ENCODE assay signal across 23 cellular contexts in the genomic region with DNA sequence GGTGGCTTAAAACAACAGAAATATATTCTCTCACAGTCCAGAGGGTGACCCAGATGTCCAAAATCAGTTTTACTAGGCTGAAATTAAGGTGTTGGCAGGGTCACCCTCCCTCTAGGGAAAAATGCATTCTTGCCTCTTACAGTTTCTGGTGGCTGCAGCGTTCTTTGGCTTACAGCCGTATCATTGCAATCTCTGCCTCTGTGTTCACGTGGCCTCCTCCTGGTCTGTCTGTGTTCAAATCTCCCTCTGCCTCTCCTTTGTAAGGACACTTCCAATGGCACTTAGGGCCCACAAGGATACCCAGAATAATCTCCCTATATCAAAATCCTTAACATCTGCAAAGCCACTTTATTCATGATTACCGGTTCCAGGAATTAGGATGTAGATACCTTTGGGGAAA. TPM values are rescaled to one million over a fixed set of nuclear protein-coding genes. Genes with fewer than 3 reads are reported as not detected.
A peak's percentile ranks its signal among the peaks of the same experiment; 100 is the strongest.
DNase-seq lines count a peak whose midpoint lies in the region; ATAC-seq, FAIRE-seq and TF ChIP-seq lines count a peak whose summit lies in the region.
"Had no signal": no experiment of that assay in that cellular context is flagged by ENCODE, and none has a peak within 500 bp of the region (broad histone marks: within the 10 kb centered on the region; RNA-seq: fewer than 3 reads in every experiment).

No MANE protein-coding gene starts in this region.

- 74 to 79% methylated on average over 2 to 4 of the region's 4 CpGs for WGBS in transverse colon (ENCODE audit: low coverage in 1 of 2), 2 donors

- dilution Hi-C loops in endothelial cell of umbilical vein (cut with MboI; ENCODE audit: extremely low pct_ligation_motif_present, low sequenced_read_pairs), result no loop called here

- H3K27ac ChIP-seq in endothelial cell of umbilical vein (ENCODE audit: insufficient read depth, low read depth, low read length) (no peak overlapping the region), thoracic aorta (no peak overlapping the region), transverse colon (no peak overlapping the region)
- no peak overlapping the region for H3K27ac ChIP-seq in CD8-positive, alpha-beta memory T cell (ENCODE audit: low read depth, low read length)
- H3K27ac ChIP-seq: A549; BLaER1 treated with 17β-estradiol and CSF1 and Interleukin-3, amounts not matched to agents 10 nM and 100 nM had no signal

- TF ChIP-seq CTCF in endothelial cell of umbilical vein (IDR thresholded peaks at IDR 0.05; ENCODE audit: extremely low read depth in 1 of 2, insufficient read depth in 1 of 2, low read depth in 1 of 2, low read length in 2 of 2), result no peak
- no peak for TF ChIP-seq CTCF in thoracic aorta (IDR thresholded peaks at IDR 0.05)
- no peak for TF ChIP-seq CTCF in transverse colon (IDR thresholded peaks at IDR 0.05)

- H3K27ac Mint-ChIP-seq in CD8-positive, alpha-beta memory T cell, result no peak overlapping the region
- H3K27ac Mint-ChIP-seq: CD14-positive monocyte; CD4-positive, alpha-beta T cell; H9 had no signal

- H3K9ac ChIP-seq in endothelial cell of umbilical vein (replicated peaks; ENCODE audit: extremely low read depth, insufficient read depth, low read length), result no peak overlapping the region
- H3K9ac ChIP-seq: BLaER1 treated with 17β-estradiol and CSF1 and Interleukin-3, amounts not matched to agents 10 nM and 100 nM had no signal

- TF ChIP-seq POLR2A in endothelial cell of umbilical vein (IDR thresholded peaks at IDR 0.05; ENCODE audit: low read depth, low read length) (no peak), transverse colon (IDR thresholded peaks at IDR 0.05) (no peak)

- TF ChIP-seq EP300 in transverse colon (IDR thresholded peaks at IDR 0.05; ENCODE audit: low read depth), result no peak

- H3K9me3 Mint-ChIP-seq in CD8-positive, alpha-beta memory T cell, result peaks cover 0 to under 1% (median 0%) of the 10 kb centered on the region in 5 donors
- H3K9me3 Mint-ChIP-seq: CD4-positive, alpha-beta T cell; H9 had no signal

- no peak overlapping the region for H3K4me3 ChIP-seq in endothelial cell of umbilical vein (replicated peaks in 1 of 3; ENCODE audit: insufficient read depth in 1 of 3, low read depth in 1 of 3, low read length in 3 of 3)
- H3K4me3 ChIP-seq in thoracic aorta, result no peak overlapping the region
- H3K4me3 ChIP-seq in transverse colon, result no peak overlapping the region
- H3K4me3 ChIP-seq in CD8-positive, alpha-beta memory T cell (ENCODE audit: low read length), result no peak overlapping the region
- H3K4me3 ChIP-seq: A549; BLaER1 treated with 17β-estradiol and CSF1 and Interleukin-3, amounts not matched to agents 10 nM and 100 nM had no signal

- peak; percentile 30 for DNase-seq in NCI-H82 (lab: John Stamatoyannopoulos, UW)
- DNase-seq in NCI-H82 treated with DMSO at 0.1 percent for 48 hours (lab: John Stamatoyannopoulos, UW; ENCODE audit: unreplicated experiment), result no peak
- DNase-seq in NCI-H69 (lab: John Stamatoyannopoulos, UW), result peak; percentile 17
- DNase-seq in endothelial cell of umbilical vein (ENCODE audit: low read depth, low spot score), result no peak
- DNase-seq in thoracic aorta (ENCODE audit: low spot score), result no peak
- DNase-seq in transverse colon, result no peak
- DNase-seq in CD8-positive, alpha-beta memory T cell, result no peak
- DNase-seq: 8988T; ACHN; AML-193; BE2C; Calu3; CD4-positive, alpha-beta T cell; COR-L47; DMS53; DMS79 treated with DMSO at 0.1 percent for 48 hours; GF-D8; H9 had no signal

- no peaks in the 10 kb centered on the region for H3K9me1 ChIP-seq in endothelial cell of umbilical vein (replicated peaks; ENCODE audit: control insufficient read depth, extremely low read depth, insufficient read depth, low read length)

- peaks cover 11 to 48% of the 10 kb centered on the region in 2 donors for H3K27me3 Mint-ChIP-seq in CD8-positive, alpha-beta memory T cell

- H3K36me3 Mint-ChIP-seq in CD8-positive, alpha-beta memory T cell, result no peaks in the 10 kb centered on the region

- H4K20me1 ChIP-seq in endothelial cell of umbilical vein (replicated peaks; ENCODE audit: control insufficient read depth, extremely low read depth, insufficient read depth, low read length), result no peaks in the 10 kb centered on the region
- H4K20me1 ChIP-seq: BLaER1 treated with 17β-estradiol and CSF1 and Interleukin-3, amounts not matched to agents 10 nM and 100 nM had no signal

- peak overlapping the region; percentile 23 for H2AFZ ChIP-seq in endothelial cell of umbilical vein (ENCODE audit: low read depth, low read length)

- FAIRE-seq in endothelial cell of umbilical vein (lab: Jason Lieb, UNC), result no peak
- FAIRE-seq: A549, GM12892 had no signal

- no peaks in the 10 kb centered on the region for H3K79me2 ChIP-seq in endothelial cell of umbilical vein (ENCODE audit: control insufficient read depth, insufficient read depth, low read length)

- H3K27me3 ChIP-seq in endothelial cell of umbilical vein (ENCODE audit: control insufficient read depth in 2 of 2, insufficient read depth in 2 of 2, low read length in 2 of 2) (no peaks in the 10 kb centered on the region), thoracic aorta (replicated peaks; ENCODE audit: insufficient read depth) (no peaks in the 10 kb centered on the region), transverse colon (no peaks in the 10 kb centered on the region)
- H3K27me3 ChIP-seq in CD8-positive, alpha-beta memory T cell (ENCODE audit: insufficient read depth, low read length, poor library complexity, severe bottlenecking), result no peaks in the 10 kb centered on the region
- H3K27me3 ChIP-seq: BE2C; BLaER1 treated with 17β-estradiol and CSF1 and Interleukin-3, amounts not matched to agents 10 nM and 100 nM had no signal

- peak; percentile 28 for ATAC-seq in thoracic aorta (ENCODE audit: insufficient number of reproducible peaks, low FRiP score, low read depth)
- ATAC-seq: A549, HCT116 had no signal

- H3K4me1 Mint-ChIP-seq in CD8-positive, alpha-beta memory T cell, result no peaks in the 10 kb centered on the region

- intact Hi-C loops in endothelial cell of umbilical vein (cut with micrococcal nuclease) (no loop called here), transverse colon (cut with DNase I; ENCODE audit: low total_unique reads) (no loop called here)

- BruUV-seq in endothelial cell of umbilical vein (replicated peaks; lab: Mats Ljungman, UMichigan), result no TSS peak

- no peaks in the 10 kb centered on the region for H3K9me3 ChIP-seq in endothelial cell of umbilical vein (replicated peaks; ENCODE audit: control insufficient read depth, insufficient read depth, low read length)
- no peaks in the 10 kb centered on the region for H3K9me3 ChIP-seq in thoracic aorta
- no peaks in the 10 kb centered on the region for H3K9me3 ChIP-seq in transverse colon
- H3K9me3 ChIP-seq in CD8-positive, alpha-beta memory T cell (ENCODE audit: low read length), result no peaks in the 10 kb centered on the region
- H3K9me3 ChIP-seq: A549; BE2C; BLaER1 treated with 17β-estradiol and CSF1 and Interleukin-3, amounts not matched to agents 10 nM and 100 nM had no signal

- H3K36me3 ChIP-seq in endothelial cell of umbilical vein (ENCODE audit: control insufficient read depth in 2 of 2, extremely low read depth in 1 of 2, insufficient read depth in 2 of 2, low read length in 2 of 2) (no peaks in the 10 kb centered on the region), thoracic aorta (no peaks in the 10 kb centered on the region), transverse colon (no peaks in the 10 kb centered on the region)
- no peaks in the 10 kb centered on the region for H3K36me3 ChIP-seq in CD8-positive, alpha-beta memory T cell (ENCODE audit: insufficient read depth, low read length)
- H3K36me3 ChIP-seq: BE2C; BLaER1 treated with 17β-estradiol and CSF1 and Interleukin-3, amounts not matched to agents 10 nM and 100 nM had no signal

- POLR2A ChIA-PET in endothelial cell of umbilical vein (lab: Charles Lee), result interaction anchor here (1.5 kb wide), 1 partner anchor 21 kb away, joined by 5 read pairs; a partner anchor contains a TSS
- POLR2A ChIA-PET in CD8-positive, alpha-beta memory T cell (lab: Charles Lee), result no interaction called here

- in situ Hi-C loops in transverse colon (cut with MboI; ENCODE audit: low pct_ligation_motif_present in 1 of 4, low pct_unique_long_range_greater_than_20kb in 1 of 4, low sequenced_read_pairs in 3 of 4), result no loop called here

- H3K4me3 Mint-ChIP-seq in CD8-positive, alpha-beta memory T cell, result no peak overlapping the region
- H3K4me3 Mint-ChIP-seq: CD14-positive monocyte; CD4-positive, alpha-beta T cell; H9 had no signal

- H3K4me1 ChIP-seq in endothelial cell of umbilical vein (ENCODE audit: control insufficient read depth, extremely low read depth, insufficient read depth, low read length) (peaks cover 43% of the 10 kb centered on the region), thoracic aorta (ENCODE audit: control insufficient read depth in 1 of 2, low read depth in 2 of 2) (no peaks in the 10 kb centered on the region), transverse colon (no peaks in the 10 kb centered on the region)
- no peaks in the 10 kb centered on the region for H3K4me1 ChIP-seq in CD8-positive, alpha-beta memory T cell (ENCODE audit: insufficient read depth, low read length)
- H3K4me1 ChIP-seq: A549, BE2C had no signal

- H3K4me2 ChIP-seq in endothelial cell of umbilical vein (ENCODE audit: insufficient read depth, low read length), result no peak overlapping the region
- H3K4me2 ChIP-seq: A549; BLaER1 treated with 17β-estradiol and CSF1 and Interleukin-3, amounts not matched to agents 10 nM and 100 nM had no signal

- CTCF ChIA-PET in endothelial cell of umbilical vein (lab: Charles Lee), result interaction anchor here (0.6 to 1.5 kb wide), 3 partner anchors 14 to 197 kb away, joined by 3 to 5 read pairs (median 3); no protein-coding TSS in a partner anchor
- CTCF ChIA-PET in CD8-positive, alpha-beta memory T cell (lab: Charles Lee), result no interaction called here

TF ChIP-seq in endothelial cell of umbilical vein, 7 proteins besides CTCF, POLR2A, EP300 and RAD21 (continues in another document):
- TF ChIP-seq EZH2 (IDR thresholded peaks at IDR 0.05; ENCODE audit: borderline replicate concordance, low read depth, low read length, severe bottlenecking), result no peak
- no peak for TF ChIP-seq POLR2AphosphoS5 (IDR thresholded peaks at IDR 0.05; ENCODE audit: insufficient read depth, low read depth, low read length)
- TF ChIP-seq FOS (IDR thresholded peaks at IDR 0.05; ENCODE audit: borderline replicate concordance, insufficient read depth, low read length), result no peak

RNA-seq across cellular contexts. Expression of a gene that starts 21.1 kb away (rescaled TPM):
- total RNA-seq in endothelial cell of umbilical vein (90.8 and 116 TPM in 2 replicates), thoracic aorta (10 to 100 TPM; 89.8 to 99.7 TPM), transverse colon (10 to 100 TPM; 24.2 to 34.8 (median 27.6) TPM)
- polyA plus RNA-seq in endothelial cell of umbilical vein, result 86.0 and 95.9 TPM in 2 replicates
- polyA plus RNA-seq in endothelial cell of umbilical vein (2011; cell fraction: cytosol; rRNA removed), result 58.5 and 63.3 TPM in 2 replicates
- 60.6 and 85.1 TPM in 2 replicates for polyA plus RNA-seq in endothelial cell of umbilical vein (2011; cell fraction: nucleus; rRNA removed)
- 116 and 132 TPM in 2 replicates for polyA plus RNA-seq in endothelial cell of umbilical vein (2012)
- polyA minus RNA-seq in endothelial cell of umbilical vein, result 125 and 139 TPM in 2 replicates
- polyA minus RNA-seq in endothelial cell of umbilical vein (2011; cell fraction: cytosol; rRNA and poly(A)+ RNA removed), result not detected
- 93.3 and 102 TPM in 2 replicates for polyA minus RNA-seq in endothelial cell of umbilical vein (2011; cell fraction: nucleus; rRNA and poly(A)+ RNA removed)
- 1 to 10 TPM; 5.1 to 5.8 TPM for total RNA-seq in CD8-positive, alpha-beta memory T cell
- polyA plus RNA-seq in CD8-positive, alpha-beta memory T cell, result 0.07 TPM

Comparison
In these comparisons a context has a peak if more than half of its experiments do, and no peak if none do; other contexts are left out.
1. DNase-seq: peak in NCI-H82 (single experiment) and NCI-H69 (single experiment); none in NCI-H82 treated with DMSO at 0.1 percent for 48 hours (single experiment), endothelial cell of umbilical vein (single experiment), thoracic aorta (single experiment), transverse colon (single experiment) and CD8-positive, alpha-beta memory T cell (0 of 5).